32 cellular contexts compared by ENCODE assay signal in genomic region chr14:36181417-36181816, GRCh38. TPM values are rescaled to one million over a fixed set of nuclear protein-coding genes. Genes with fewer than 3 reads are reported as not detected.
"Had no signal": no experiment of that assay in that cellular context is flagged by ENCODE, and none has a peak within 500 bp of the region (broad histone marks: within the 10 kb centered on the region; RNA-seq: fewer than 3 reads in every experiment).

No MANE protein-coding gene starts in this region.

- H3K27me3 ChIP-seq: dorsolateral prefrontal cortex, esophagus muscularis mucosa, gastrocnemius medialis, heart right ventricle, left lung had no signal

- H3K4me3 ChIP-seq: coronary artery, dorsolateral prefrontal cortex, esophagus muscularis mucosa, gastrocnemius medialis, heart right ventricle, left lung, lower lobe of right lung had no signal

- H3K4me1 ChIP-seq: esophagus muscularis mucosa, gastrocnemius medialis, heart right ventricle, left lung, lower lobe of right lung had no signal

- ATAC-seq: gastrocnemius medialis, heart right ventricle, left cardiac atrium, left lung, left ventricle myocardium superior, lower lobe of right lung had no signal

- H3K36me3 ChIP-seq: esophagus muscularis mucosa, gastrocnemius medialis, heart right ventricle, left lung, lower lobe of right lung had no signal

- FAIRE-seq: colon, endothelial cell of umbilical vein, islet of Langerhans, keratinocyte had no signal

- H3K27ac ChIP-seq: coronary artery, dorsolateral prefrontal cortex, esophagus muscularis mucosa, gastrocnemius medialis, heart right ventricle, left lung, lower lobe of right lung had no signal

- H3K9me3 ChIP-seq: gastrocnemius medialis, left lung, lower lobe of right lung had no signal

- DNase-seq: dermis blood vessel endothelial cell; dorsolateral prefrontal cortex; effector CD4-positive, alpha-beta T cell; effector memory CD4-positive, alpha-beta T cell; foreskin fibroblast; foreskin melanocyte; gastrocnemius medialis; glutamatergic neuron; head of caudate nucleus; heart right ventricle; hippocampal formation; left cardiac atrium; left lung; left ventricle myocardium superior; lower lobe of right lung; mesenchymal stem cell; midbrain had no signal

RNA-seq across cellular contexts. Expression of gene PTCSC3, which starts 4.9 kb away (rescaled TPM):
- total RNA-seq: cerebellum, dermis blood vessel endothelial cell, dorsolateral prefrontal cortex, endothelial cell of umbilical vein, epithelial cell of proximal tubule, esophagus muscularis mucosa, gastrocnemius medialis, glomerular endothelial cell, heart right ventricle, kidney epithelial cell, left cardiac atrium, left ventricle myocardium superior, lower leg skin, lung microvascular endothelial cell, mononuclear cell, mucosa of gallbladder had no signal
- polyA plus RNA-seq: endothelial cell of umbilical vein, esophagus, heart right ventricle, keratinocyte had no signal
